In the genomic region with DNA sequence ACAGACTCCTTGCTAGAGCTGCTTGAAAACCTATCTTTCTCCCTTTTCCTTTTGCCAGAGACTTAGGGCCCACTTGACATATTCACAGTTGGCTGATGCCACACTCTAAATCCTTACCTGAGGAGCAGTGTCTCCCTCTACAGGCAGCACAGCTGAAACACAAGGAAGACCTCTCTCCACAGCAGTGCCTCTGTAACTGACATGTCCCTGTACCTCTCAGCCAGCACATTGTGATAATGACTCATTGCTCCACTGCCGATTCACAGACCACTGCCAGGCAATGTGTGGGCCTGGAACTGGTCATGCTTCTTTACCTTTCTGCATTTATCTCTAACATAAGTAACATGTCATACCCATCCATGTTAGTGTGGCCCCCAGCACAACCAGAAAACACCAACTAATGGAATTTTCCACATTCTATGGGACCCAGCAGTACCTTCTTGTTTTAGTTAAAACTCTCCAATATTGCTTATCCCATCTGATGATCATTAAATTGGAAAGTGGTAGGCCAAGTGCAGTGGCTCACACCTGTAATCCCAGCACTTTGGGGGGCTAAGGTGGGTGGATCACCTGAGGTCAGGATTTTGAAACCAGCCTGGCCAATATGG, we compare ENCODE assay signal across 9 cellular contexts. TPM values are rescaled to one million over a fixed set of nuclear protein-coding genes. Genes with fewer than 3 reads are reported as not detected.
DNase-seq lines count a peak whose midpoint lies in the region; ATAC-seq, FAIRE-seq and TF ChIP-seq lines count a peak whose summit lies in the region.
"Had no signal": no experiment of that assay in that cellular context is flagged by ENCODE, and none has a peak within 500 bp of the region (broad histone marks: within the 10 kb centered on the region; RNA-seq: fewer than 3 reads in every experiment).

No MANE protein-coding gene starts in this region.

- no peak overlapping the region for H3K27ac ChIP-seq in heart left ventricle
- H3K27ac ChIP-seq in small intestine (ENCODE audit: low read depth in 1 of 2, low read length in 1 of 2) = no peak overlapping the region

- no peaks in the 10 kb centered on the region for H3K9me3 ChIP-seq in NT2/D1 (ENCODE audit: insufficient read depth, low read length)
- no peaks in the 10 kb centered on the region for H3K9me3 ChIP-seq in heart left ventricle
- H3K9me3 ChIP-seq in small intestine (ENCODE audit: control insufficient read depth, low read depth) = no peaks in the 10 kb centered on the region

- TF ChIP-seq POLR2A in heart left ventricle (IDR thresholded peaks at IDR 0.05) = no peak

- peak; percentile 69 to 96 (median 91) for ATAC-seq in heart left ventricle

- no peaks in the 10 kb centered on the region for H3K27me3 ChIP-seq in NT2/D1 (ENCODE audit: insufficient read depth, insufficient read length)
- no peaks in the 10 kb centered on the region for H3K27me3 ChIP-seq in heart left ventricle
- H3K27me3 ChIP-seq in small intestine (ENCODE audit: control insufficient read depth in 2 of 2, insufficient read depth in 2 of 2, low read length in 2 of 2) = no peaks in the 10 kb centered on the region

- H3K9ac ChIP-seq in NT2/D1 (ENCODE audit: insufficient read length, low read depth) = no peak overlapping the region

- H3K4me3 ChIP-seq in Jurkat, Clone E6-1 (ENCODE audit: low read length) = no peak overlapping the region
- H3K4me3 ChIP-seq in NT2/D1 (ENCODE audit: insufficient read length, low read depth) = no peak overlapping the region
- no peak overlapping the region for H3K4me3 ChIP-seq in heart left ventricle
- H3K4me3 ChIP-seq in small intestine (ENCODE audit: low read depth in 1 of 2, low read length in 2 of 2) = no peak overlapping the region

- intact Hi-C loops in heart left ventricle (cut with DNase I) = loop anchor here in 5 of 10 donors (5.0 to 10.0 kb wide), 3 partner anchors 167 to 209 kb away; partner anchors contain the start of gene TSHR (in 1 of the 5)

- TF ChIP-seq CTCF in heart left ventricle (IDR thresholded peaks at IDR 0.05) = peak in 11 of 12 donors; percentile 25 to 59 (median 39)

- DNase-seq in NCI-H1417 (lab: John Stamatoyannopoulos, UW) (peak; percentile 53 to 87 (median 85)), NCI-H1417 treated with DMSO at 0.1 percent for 48 hours (lab: John Stamatoyannopoulos, UW) (no peak), H4 (ENCODE audit: low spot score) (peak; percentile 79), NT2/D1 (ENCODE audit: low read depth, low spot score) (peak; percentile 62), heart left ventricle (peak in 4 of 5 donors; percentile 26 to 54 (median 32)), small intestine (peak; percentile 42)
- DNase-seq in Jurkat, Clone E6-1 (ENCODE audit: low read depth, low spot score) = peak; percentile 88
- peak; percentile 21 for DNase-seq in activated T-helper 9 cell treated with anti-CD3 and anti-CD28 coated beads, Interleukin-2, amount 50 U/mL, for 16 hours (ENCODE audit: low read depth)

- WGBS in heart left ventricle, 4 donors = 0 to 19% (median 10%) methylated on average over 1 of the region's 1 CpG
- 9 to 14% (median 13%) methylated on average over 1 of the region's 1 CpG for WGBS in small intestine, 3 donors

- no peaks in the 10 kb centered on the region for H3K4me1 ChIP-seq in NT2/D1 (ENCODE audit: insufficient read depth, insufficient read length)
- peaks cover 0 to 10% (median under 1%) of the 10 kb centered on the region in 12 donors for H3K4me1 ChIP-seq in heart left ventricle
- H3K4me1 ChIP-seq in small intestine (ENCODE audit: control insufficient read depth in 2 of 2, insufficient read depth in 1 of 2, low read depth in 1 of 2, low read length in 1 of 2) = no peaks in the 10 kb centered on the region

- FAIRE-seq in small intestine (lab: Jason Lieb, UNC) = no peak
- FAIRE-seq: A204.1 had no signal

- H3K36me3 ChIP-seq in NT2/D1 (ENCODE audit: insufficient read depth, insufficient read length, low read length) (no peaks in the 10 kb centered on the region), heart left ventricle (no peaks in the 10 kb centered on the region), small intestine (ENCODE audit: control insufficient read depth in 2 of 2, insufficient read depth in 2 of 2, low read length in 2 of 2) (no peaks in the 10 kb centered on the region)

RNA-seq across cellular contexts. Expression of gene GTF2A1, which starts 56.5 kb away (rescaled TPM):
- total RNA-seq in H4 (2014; rRNA removed; shearing (Covaris generic)) = 16.5 and 17.2 TPM in 2 replicates
- 8.0 TPM for polyA plus RNA-seq in Jurkat, Clone E6-1 (2012; ENCODE audit: insufficient read depth, insufficient read length)
- 10 to 100 TPM; 12.7 to 31.3 (median 23.3) TPM for total RNA-seq in heart left ventricle
- polyA plus RNA-seq in heart left ventricle (1 to 10 TPM; 3.4 to 9.0 TPM), small intestine (1 to 10 TPM; 4.9 to 8.7 (median 7.0) TPM)
